In genomic region chr6:110178626-110179405, GRCh38 we compare ENCODE assay signal across 8 cellular contexts. TPM values are rescaled to one million over a fixed set of nuclear protein-coding genes. Genes with fewer than 3 reads are reported as not detected.
A peak's percentile ranks its signal among the peaks of the same experiment; 100 is the strongest.
DNase-seq lines count a peak whose midpoint lies in the region; ATAC-seq and TF ChIP-seq lines count a peak whose summit lies in the region.

No MANE protein-coding gene starts in this region.

- POLR2A ChIA-PET in activated B cell treated with CpG ODN at 0.5 μM for 24 hours (lab: Charles Lee) = interaction anchor here (0.8 to 4.6 kb wide), 8 partner anchors 27 to 991 kb away, joined by 3 to 86 read pairs (median 3); partner anchors contain the start of gene GTF3C6

- peak; percentile 24 for DNase-seq in GF-D8 (lab: John Stamatoyannopoulos, UW)
- peak; percentile 43 for DNase-seq in NCI-H2196 (lab: John Stamatoyannopoulos, UW; ENCODE audit: unreplicated experiment)
- peak; percentile 70 for DNase-seq in activated B cell treated with CpG ODN at 0.5 μM for 24 hours
- peak in 52 of 61 donors; percentile 1 to 82 (median 44) for DNase-seq in caudate nucleus (lab: John Stamatoyannopoulos, UW)
- peak; percentile 63 for DNase-seq in islet precursor cell
- peak; percentile 16 to 36 for DNase-seq in stimulated activated CD4-positive, alpha-beta T cell treated with anti-CD3 and anti-CD28 coated beads, Interleukin-12 subunit alpha, Interleukin-12 subunit beta, amount 100 ng/mL, for 24 hours (ENCODE audit: low read depth in 2 of 2)

- peaks cover 5% of the 10 kb centered on the region for H3K4me1 Mint-ChIP-seq in activated B cell treated with CpG ODN at 0.5 μM for 24 hours

- H3K4me3 Mint-ChIP-seq in activated B cell treated with CpG ODN at 0.5 μM for 24 hours = no peak overlapping the region

- peak overlapping the region; percentile 86 for H3K27ac Mint-ChIP-seq in activated B cell treated with CpG ODN at 0.5 μM for 24 hours

- no peaks in the 10 kb centered on the region for H3K36me3 Mint-ChIP-seq in activated B cell treated with CpG ODN at 0.5 μM for 24 hours (ENCODE audit: low read depth)

- intact Hi-C loops in activated B cell treated with CpG ODN at 0.5 μM for 24 hours (cut with micrococcal nuclease) = loop anchor here (1.0 to 5.0 kb wide), 5 partner anchors 77 to 474 kb away; no protein-coding TSS in a partner anchor

- TF ChIP-seq CTCF in activated B cell treated with CpG ODN at 0.5 μM for 24 hours (IDR thresholded peaks at IDR 0.05) = no peak

- no peaks in the 10 kb centered on the region for H3K9me3 Mint-ChIP-seq in activated B cell treated with CpG ODN at 0.5 μM for 24 hours

- no peaks in the 10 kb centered on the region for H3K27me3 Mint-ChIP-seq in activated B cell treated with CpG ODN at 0.5 μM for 24 hours

- H3K27ac ChIP-seq in caudate nucleus (ENCODE audit: low read depth, low read length) = peak overlapping the region; percentile 94

- peak; percentile 34 for ATAC-seq in HG03025 (IDR thresholded peaks at IDR 0.05; ENCODE audit: low FRiP score, unreplicated experiment)
- peak; percentile 51 for ATAC-seq in activated B cell treated with CpG ODN at 0.5 μM for 24 hours (ENCODE audit: low read depth)
- ATAC-seq in HG03571 (IDR thresholded peaks at IDR 0.05; ENCODE audit: unreplicated experiment) = no peak

- CTCF ChIA-PET in activated B cell treated with CpG ODN at 0.5 μM for 24 hours (lab: Charles Lee) = interaction anchor here (1.3 to 4.8 kb wide), 8 partner anchors 28 to 211 kb away, joined by 4 to 45 read pairs (median 7); no protein-coding TSS in a partner anchor

RNA-seq across cellular contexts. Expression of gene WASF1, which starts 0.7 kb away (rescaled TPM):
- total RNA-seq in activated B cell treated with CpG ODN at 0.5 μM for 24 hours = 5.1 and 6.2 TPM in 2 replicates

RNA-seq across cellular contexts. Expression of gene CDC40, which starts 1.4 kb away (rescaled TPM):
- 36.7 and 37.3 TPM in 2 replicates for total RNA-seq in activated B cell treated with CpG ODN at 0.5 μM for 24 hours
